Comparison of ENCODE assay signal across 1 cellular context in genomic region chr9:130137870-130138653, GRCh38.
TF ChIP-seq lines count a peak whose summit lies in the region.

No MANE protein-coding gene starts in this region.

TF ChIP-seq in K562, 482 proteins besides CTCF, POLR2A, EP300 and RAD21 (continued from another document and continues in another):
- TF ChIP-seq BRF2 (IDR thresholded peaks at IDR 0.05; ENCODE audit: borderline replicate concordance, insufficient read depth, insufficient read length) (no peak), EHMT2 (IDR thresholded peaks at IDR 0.05) (peak; percentile 49; the same call in 1 of the 2 replicates), EP400 (IDR thresholded peaks at IDR 0.05) (peak; percentile 74; the same call in 1 of the 2 replicates), ZNF766 (CRISPR knock-in tag; conservative IDR thresholded peaks at IDR 0.05) (0 out of 2 replicates have a peak, but pooled peaks have one; percentile 39), EGR1 (conservative IDR thresholded peaks at IDR 0.05) (peak; percentile 45), ZNF316 (IDR thresholded peaks at IDR 0.05) (peak; percentile 54), SMARCE1 (IDR thresholded peaks at IDR 0.05) (peak; percentile 64; the same call in 1 of the 2 replicates), PKNOX1 (IDR thresholded peaks at IDR 0.05) (0 out of 2 replicates have a peak, but pooled peaks have one; percentile 8), HDAC1 (IDR thresholded peaks at IDR 0.05) (peak in 1 of 2 experiments; percentile 65; a peak in 2 of 4 replicates), CREM (IDR thresholded peaks at IDR 0.05; ENCODE audit: low read depth) (peak; percentile 76), MTA2 (IDR thresholded peaks at IDR 0.05; ENCODE audit: low read depth) (peak; percentile 26; the same call in 1 of the 2 replicates), ARID1B (IDR thresholded peaks at IDR 0.05) (peak; percentile 65), ZNF639 (CRISPR knock-in tag; conservative IDR thresholded peaks at IDR 0.05 in 1 of 2, IDR thresholded peaks at IDR 0.05 in 1 of 2) (no peak), NFE2 (IDR thresholded peaks at IDR 0.05; ENCODE audit: low read depth) (peak; percentile 84), DPF2 (IDR thresholded peaks at IDR 0.05) (peak; percentile 76), MNT (conservative IDR thresholded peaks at IDR 0.05) (0 out of 4 replicates have a peak, but pooled peaks of 1 of the 2 experiments have one; percentile 19)
- TF ChIP-seq, protein P1, sequence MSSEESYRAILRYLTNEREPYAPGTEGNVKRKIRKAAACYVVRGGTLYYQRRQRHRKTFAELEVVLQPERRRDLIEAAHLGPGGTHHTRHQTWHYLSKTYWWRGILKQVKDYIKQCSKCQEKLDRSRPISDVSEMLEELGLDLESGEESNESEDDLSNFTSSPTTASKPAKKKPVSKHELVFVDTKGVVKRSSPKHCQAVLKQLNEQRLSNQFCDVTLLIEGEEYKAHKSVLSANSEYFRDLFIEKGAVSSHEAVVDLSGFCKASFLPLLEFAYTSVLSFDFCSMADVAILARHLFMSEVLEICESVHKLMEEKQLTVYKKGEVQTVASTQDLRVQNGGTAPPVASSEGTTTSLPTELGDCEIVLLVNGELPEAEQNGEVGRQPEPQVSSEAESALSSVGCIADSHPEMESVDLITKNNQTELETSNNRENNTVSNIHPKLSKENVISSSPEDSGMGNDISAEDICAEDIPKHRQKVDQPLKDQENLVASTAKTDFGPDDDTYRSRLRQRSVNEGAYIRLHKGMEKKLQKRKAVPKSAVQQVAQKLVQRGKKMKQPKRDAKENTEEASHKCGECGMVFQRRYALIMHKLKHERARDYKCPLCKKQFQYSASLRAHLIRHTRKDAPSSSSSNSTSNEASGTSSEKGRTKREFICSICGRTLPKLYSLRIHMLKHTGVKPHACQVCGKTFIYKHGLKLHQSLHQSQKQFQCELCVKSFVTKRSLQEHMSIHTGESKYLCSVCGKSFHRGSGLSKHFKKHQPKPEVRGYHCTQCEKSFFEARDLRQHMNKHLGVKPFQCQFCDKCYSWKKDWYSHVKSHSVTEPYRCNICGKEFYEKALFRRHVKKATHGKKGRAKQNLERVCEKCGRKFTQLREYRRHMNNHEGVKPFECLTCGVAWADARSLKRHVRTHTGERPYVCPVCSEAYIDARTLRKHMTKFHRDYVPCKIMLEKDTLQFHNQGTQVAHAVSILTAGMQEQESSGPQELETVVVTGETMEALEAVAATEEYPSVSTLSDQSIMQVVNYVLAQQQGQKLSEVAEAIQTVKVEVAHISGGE (CRISPR knock-in tag; IDR thresholded peaks at IDR 0.05): 0 out of 6 replicates have a peak, but pooled peaks of 1 of the 3 experiments have one; percentile 33
- TF ChIP-seq, protein P2, sequence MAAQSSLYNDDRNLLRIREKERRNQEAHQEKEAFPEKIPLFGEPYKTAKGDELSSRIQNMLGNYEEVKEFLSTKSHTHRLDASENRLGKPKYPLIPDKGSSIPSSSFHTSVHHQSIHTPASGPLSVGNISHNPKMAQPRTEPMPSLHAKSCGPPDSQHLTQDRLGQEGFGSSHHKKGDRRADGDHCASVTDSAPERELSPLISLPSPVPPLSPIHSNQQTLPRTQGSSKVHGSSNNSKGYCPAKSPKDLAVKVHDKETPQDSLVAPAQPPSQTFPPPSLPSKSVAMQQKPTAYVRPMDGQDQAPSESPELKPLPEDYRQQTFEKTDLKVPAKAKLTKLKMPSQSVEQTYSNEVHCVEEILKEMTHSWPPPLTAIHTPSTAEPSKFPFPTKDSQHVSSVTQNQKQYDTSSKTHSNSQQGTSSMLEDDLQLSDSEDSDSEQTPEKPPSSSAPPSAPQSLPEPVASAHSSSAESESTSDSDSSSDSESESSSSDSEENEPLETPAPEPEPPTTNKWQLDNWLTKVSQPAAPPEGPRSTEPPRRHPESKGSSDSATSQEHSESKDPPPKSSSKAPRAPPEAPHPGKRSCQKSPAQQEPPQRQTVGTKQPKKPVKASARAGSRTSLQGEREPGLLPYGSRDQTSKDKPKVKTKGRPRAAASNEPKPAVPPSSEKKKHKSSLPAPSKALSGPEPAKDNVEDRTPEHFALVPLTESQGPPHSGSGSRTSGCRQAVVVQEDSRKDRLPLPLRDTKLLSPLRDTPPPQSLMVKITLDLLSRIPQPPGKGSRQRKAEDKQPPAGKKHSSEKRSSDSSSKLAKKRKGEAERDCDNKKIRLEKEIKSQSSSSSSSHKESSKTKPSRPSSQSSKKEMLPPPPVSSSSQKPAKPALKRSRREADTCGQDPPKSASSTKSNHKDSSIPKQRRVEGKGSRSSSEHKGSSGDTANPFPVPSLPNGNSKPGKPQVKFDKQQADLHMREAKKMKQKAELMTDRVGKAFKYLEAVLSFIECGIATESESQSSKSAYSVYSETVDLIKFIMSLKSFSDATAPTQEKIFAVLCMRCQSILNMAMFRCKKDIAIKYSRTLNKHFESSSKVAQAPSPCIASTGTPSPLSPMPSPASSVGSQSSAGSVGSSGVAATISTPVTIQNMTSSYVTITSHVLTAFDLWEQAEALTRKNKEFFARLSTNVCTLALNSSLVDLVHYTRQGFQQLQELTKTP (IDR thresholded peaks at IDR 0.05; ENCODE audit: low read depth in 1 of 2, partially characterized antibody in 2 of 2): peak in 1 of 2 experiments; percentile 28
- TF ChIP-seq, protein P3, sequence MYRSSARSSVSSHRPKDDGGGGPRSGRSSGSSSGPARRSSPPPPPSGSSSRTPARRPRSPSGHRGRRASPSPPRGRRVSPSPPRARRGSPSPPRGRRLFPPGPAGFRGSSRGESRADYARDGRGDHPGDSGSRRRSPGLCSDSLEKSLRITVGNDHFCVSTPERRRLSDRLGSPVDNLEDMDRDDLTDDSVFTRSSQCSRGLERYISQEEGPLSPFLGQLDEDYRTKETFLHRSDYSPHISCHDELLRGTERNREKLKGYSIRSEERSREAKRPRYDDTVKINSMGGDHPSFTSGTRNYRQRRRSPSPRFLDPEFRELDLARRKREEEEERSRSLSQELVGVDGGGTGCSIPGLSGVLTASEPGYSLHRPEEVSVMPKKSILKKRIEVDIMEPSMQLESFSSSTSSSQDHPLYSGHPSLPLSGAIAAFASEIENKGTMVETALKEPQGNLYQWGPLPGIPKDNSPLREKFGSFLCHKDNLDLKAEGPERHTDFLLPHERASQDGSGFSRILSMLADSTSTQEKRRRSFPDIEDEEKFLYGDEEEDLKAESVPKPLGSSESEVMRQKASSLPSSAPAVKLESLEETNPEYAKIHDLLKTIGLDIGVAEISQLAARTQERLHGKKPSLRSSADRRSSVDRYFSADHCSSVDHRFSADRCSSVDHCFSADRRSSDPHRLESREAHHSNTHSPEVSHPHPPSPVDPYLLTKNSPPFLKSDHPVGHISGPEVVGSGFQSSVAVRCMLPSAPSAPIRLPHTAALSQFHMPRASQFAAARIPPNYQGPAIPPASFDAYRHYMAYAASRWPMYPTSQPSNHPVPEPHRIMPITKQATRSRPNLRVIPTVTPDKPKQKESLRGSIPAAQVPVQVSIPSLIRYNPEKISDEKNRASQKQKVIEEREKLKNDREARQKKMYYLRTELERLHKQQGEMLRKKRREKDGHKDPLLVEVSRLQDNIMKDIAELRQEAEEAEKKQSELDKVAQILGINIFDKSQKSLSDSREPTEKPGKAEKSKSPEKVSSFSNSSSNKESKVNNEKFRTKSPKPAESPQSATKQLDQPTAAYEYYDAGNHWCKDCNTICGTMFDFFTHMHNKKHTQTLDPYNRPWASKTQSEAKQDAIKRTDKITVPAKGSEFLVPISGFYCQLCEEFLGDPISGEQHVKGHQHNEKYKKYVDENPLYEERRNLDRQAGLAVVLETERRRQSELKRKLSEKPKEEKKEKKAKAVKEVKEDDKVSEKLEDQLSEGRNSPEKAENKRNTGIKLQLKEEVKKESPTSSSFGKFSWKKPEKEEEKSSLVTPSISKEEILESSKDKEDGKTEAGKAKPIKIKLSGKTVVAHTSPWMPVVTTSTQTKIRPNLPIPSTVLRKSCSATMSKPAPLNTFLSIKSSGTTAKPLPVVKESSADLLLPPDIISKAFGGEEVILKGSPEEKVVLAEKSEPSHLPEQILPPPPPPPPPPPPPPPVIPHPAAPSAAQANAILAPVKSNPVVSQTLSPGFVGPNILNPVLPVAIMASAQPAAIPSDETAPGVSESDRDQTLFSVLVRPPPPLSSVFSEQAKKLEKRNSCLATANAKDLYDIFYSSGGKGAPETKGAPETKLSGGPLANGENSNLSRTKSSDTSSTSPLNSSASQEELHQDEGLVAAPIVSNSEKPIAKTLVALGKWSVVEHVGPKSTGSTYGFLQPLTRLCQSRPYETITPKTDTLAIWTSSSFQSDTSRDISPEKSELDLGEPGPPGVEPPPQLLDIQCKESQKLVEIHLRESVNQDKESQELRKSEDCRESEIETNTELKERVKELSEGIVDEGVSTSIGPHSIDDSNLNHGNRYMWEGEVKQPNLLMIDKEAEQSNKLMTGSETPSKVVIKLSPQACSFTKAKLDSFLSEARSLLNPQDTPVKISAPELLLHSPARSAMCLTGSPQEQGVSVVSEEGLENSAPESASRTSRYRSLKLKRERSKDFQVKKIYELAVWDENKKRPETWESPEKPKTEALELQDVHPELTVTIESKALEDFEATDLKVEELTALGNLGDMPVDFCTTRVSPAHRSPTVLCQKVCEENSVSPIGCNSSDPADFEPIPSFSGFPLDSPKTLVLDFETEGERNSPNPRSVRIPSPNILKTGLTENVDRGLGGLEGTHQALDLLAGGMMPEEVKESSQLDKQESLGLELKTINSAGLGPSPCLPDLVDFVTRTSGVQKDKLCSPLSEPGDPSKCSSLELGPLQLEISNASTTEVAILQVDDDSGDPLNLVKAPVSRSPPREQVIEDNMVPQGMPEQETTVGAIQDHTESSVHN (IDR thresholded peaks at IDR 0.05; ENCODE audit: borderline replicate concordance in 1 of 2, low read depth in 1 of 2): no peak
- TF ChIP-seq, protein P4, sequence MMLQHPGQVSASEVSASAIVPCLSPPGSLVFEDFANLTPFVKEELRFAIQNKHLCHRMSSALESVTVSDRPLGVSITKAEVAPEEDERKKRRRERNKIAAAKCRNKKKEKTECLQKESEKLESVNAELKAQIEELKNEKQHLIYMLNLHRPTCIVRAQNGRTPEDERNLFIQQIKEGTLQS (IDR thresholded peaks at IDR 0.05): peak; percentile 98
- TF ChIP-seq, protein P4 (CRISPR knock-in tag; conservative IDR thresholded peaks at IDR 0.05): no peak
- TF ChIP-seq, protein P5, sequence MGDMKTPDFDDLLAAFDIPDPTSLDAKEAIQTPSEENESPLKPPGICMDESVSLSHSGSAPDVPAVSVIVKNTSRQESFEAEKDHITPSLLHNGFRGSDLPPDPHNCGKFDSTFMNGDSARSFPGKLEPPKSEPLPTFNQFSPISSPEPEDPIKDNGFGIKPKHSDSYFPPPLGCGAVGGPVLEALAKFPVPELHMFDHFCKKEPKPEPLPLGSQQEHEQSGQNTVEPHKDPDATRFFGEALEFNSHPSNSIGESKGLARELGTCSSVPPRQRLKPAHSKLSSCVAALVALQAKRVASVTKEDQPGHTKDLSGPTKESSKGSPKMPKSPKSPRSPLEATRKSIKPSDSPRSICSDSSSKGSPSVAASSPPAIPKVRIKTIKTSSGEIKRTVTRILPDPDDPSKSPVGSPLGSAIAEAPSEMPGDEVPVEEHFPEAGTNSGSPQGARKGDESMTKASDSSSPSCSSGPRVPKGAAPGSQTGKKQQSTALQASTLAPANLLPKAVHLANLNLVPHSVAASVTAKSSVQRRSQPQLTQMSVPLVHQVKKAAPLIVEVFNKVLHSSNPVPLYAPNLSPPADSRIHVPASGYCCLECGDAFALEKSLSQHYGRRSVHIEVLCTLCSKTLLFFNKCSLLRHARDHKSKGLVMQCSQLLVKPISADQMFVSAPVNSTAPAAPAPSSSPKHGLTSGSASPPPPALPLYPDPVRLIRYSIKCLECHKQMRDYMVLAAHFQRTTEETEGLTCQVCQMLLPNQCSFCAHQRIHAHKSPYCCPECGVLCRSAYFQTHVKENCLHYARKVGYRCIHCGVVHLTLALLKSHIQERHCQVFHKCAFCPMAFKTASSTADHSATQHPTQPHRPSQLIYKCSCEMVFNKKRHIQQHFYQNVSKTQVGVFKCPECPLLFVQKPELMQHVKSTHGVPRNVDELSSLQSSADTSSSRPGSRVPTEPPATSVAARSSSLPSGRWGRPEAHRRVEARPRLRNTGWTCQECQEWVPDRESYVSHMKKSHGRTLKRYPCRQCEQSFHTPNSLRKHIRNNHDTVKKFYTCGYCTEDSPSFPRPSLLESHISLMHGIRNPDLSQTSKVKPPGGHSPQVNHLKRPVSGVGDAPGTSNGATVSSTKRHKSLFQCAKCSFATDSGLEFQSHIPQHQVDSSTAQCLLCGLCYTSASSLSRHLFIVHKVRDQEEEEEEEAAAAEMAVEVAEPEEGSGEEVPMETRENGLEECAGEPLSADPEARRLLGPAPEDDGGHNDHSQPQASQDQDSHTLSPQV (IDR thresholded peaks at IDR 0.05): 0 out of 2 replicates have a peak, but pooled peaks have one; percentile 5
